In genomic region chr14:94601961-94602391, GRCh38 we compare ENCODE assay signal across 10 cellular contexts. TPM values are rescaled to one million over a fixed set of nuclear protein-coding genes. Genes with fewer than 3 reads are reported as not detected.
DNase-seq lines count a peak whose midpoint lies in the region; ATAC-seq and TF ChIP-seq lines count a peak whose summit lies in the region.
"Had no signal": no experiment of that assay in that cellular context is flagged by ENCODE, and none has a peak within 500 bp of the region (broad histone marks: within the 10 kb centered on the region; RNA-seq: fewer than 3 reads in every experiment).

No MANE protein-coding gene starts in this region.

- no peak overlapping the region for H3K4me3 ChIP-seq in fibroblast of mammary gland (ENCODE audit: control insufficient read depth, low read depth, low read length)
- no peak overlapping the region for H3K4me3 ChIP-seq in neural progenitor cell

- no peaks in the 10 kb centered on the region for H4K20me1 ChIP-seq in neural progenitor cell (ENCODE audit: low read depth)

- TF ChIP-seq CTCF in fibroblast of mammary gland (conservative IDR thresholded peaks at IDR 0.05; ENCODE audit: control insufficient read depth, insufficient read depth, low read depth, low read length) (no peak), neural progenitor cell (IDR thresholded peaks at IDR 0.05) (no peak)

- H3K4me1 Mint-ChIP-seq in neural progenitor cell, result peaks cover 20% of the 10 kb centered on the region
- H3K4me1 Mint-ChIP-seq: CD4-positive, alpha-beta memory T cell had no signal

- H3F3A ChIP-seq in neural progenitor cell (ENCODE audit: low read depth), result no peaks in the 10 kb centered on the region

- H3K4me3 Mint-ChIP-seq in neural progenitor cell, result no peak overlapping the region
- H3K4me3 Mint-ChIP-seq: CD4-positive, alpha-beta memory T cell had no signal

- ATAC-seq in GM21367 (IDR thresholded peaks at IDR 0.05; ENCODE audit: unreplicated experiment), result no peak
- ATAC-seq: stimulated activated naive CD8-positive, alpha-beta T cell treated with anti-CD3 and anti-CD28 coated beads, Interleukin-15, Interleukin-2, amounts not matched to agents 100 U/mL and 50 U/mL, for 24 hours had no signal

- no peaks in the 10 kb centered on the region for H3K79me2 ChIP-seq in neural progenitor cell (ENCODE audit: low read depth)

- H3K4me2 ChIP-seq in neural progenitor cell, result no peak overlapping the region

- H3K9ac ChIP-seq in neural progenitor cell, result no peak overlapping the region

- no peaks in the 10 kb centered on the region for H3K27me3 ChIP-seq in neural progenitor cell

- peak overlapping the region; percentile 71 for H2AFZ ChIP-seq in neural progenitor cell (replicated peaks)

- no peak overlapping the region for H3K27ac Mint-ChIP-seq in neural progenitor cell
- H3K27ac Mint-ChIP-seq: CD4-positive, alpha-beta memory T cell had no signal

- DNase-seq in ACHN, result peak; percentile 54
- peak; percentile 88 for DNase-seq in RPMI7951 (ENCODE audit: low read depth)
- DNase-seq in fibroblast of mammary gland (ENCODE audit: low read depth), result peak; percentile 97
- DNase-seq in neural progenitor cell (ENCODE audit: low spot score), result no peak
- no peak for DNase-seq in activated CD4-positive, alpha-beta T cell treated with anti-CD3 and anti-CD28 coated beads for 4 hours
- DNase-seq in NCI-H446 treated with DMSO at 0.1 percent for 48 hours (lab: John Stamatoyannopoulos, UW), result no peak
- no peak for DNase-seq in SIG-M5 (lab: John Stamatoyannopoulos, UW)
- DNase-seq: CD4-positive, alpha-beta memory T cell; stimulated activated naive CD8-positive, alpha-beta T cell treated with anti-CD3 and anti-CD28 coated beads, Interleukin-15, Interleukin-2, amounts not matched to agents 100 U/mL and 50 U/mL, for 24 hours had no signal

- no peaks in the 10 kb centered on the region for H3K4me1 ChIP-seq in neural progenitor cell

- H3K27ac ChIP-seq in neural progenitor cell, result no peak overlapping the region

- H3K27me3 Mint-ChIP-seq in neural progenitor cell (ENCODE audit: insufficient read depth, low read depth), result peaks cover 6% of the 10 kb centered on the region

- no peaks in the 10 kb centered on the region for H3K36me3 Mint-ChIP-seq in neural progenitor cell
- H3K36me3 Mint-ChIP-seq: CD4-positive, alpha-beta memory T cell had no signal

- no peaks in the 10 kb centered on the region for H3K36me3 ChIP-seq in neural progenitor cell

- no peaks in the 10 kb centered on the region for H3K9me3 Mint-ChIP-seq in neural progenitor cell

- H3K9me3 ChIP-seq in neural progenitor cell (ENCODE audit: low read depth), result no peaks in the 10 kb centered on the region

- in situ Hi-C loops in ACHN (cut with HindIII; ENCODE audit: low pct_ligation_motif_present, low pct_unique_long_range_greater_than_20kb, low sequenced_read_pairs), result no loop called here

RNA-seq across cellular contexts. Expression of gene SERPINA3, which starts 10.2 kb away (rescaled TPM):
- total RNA-seq in RPMI7951 (2014; rRNA removed; shearing (Covaris generic)), result 0.96 and 1.5 TPM in 2 replicates
- not detected in 2 replicates for total RNA-seq in neural progenitor cell (ENCODE audit: low replicate concordance)
- total RNA-seq: CD4-positive, alpha-beta memory T cell had no signal

RNA-seq across cellular contexts. Expression of gene SERPINA5, which starts 20.8 kb away (rescaled TPM):
- 0.49 and 2.9 TPM in 2 replicates for total RNA-seq in RPMI7951 (2014; rRNA removed; shearing (Covaris generic))
- total RNA-seq in neural progenitor cell (ENCODE audit: low replicate concordance), result 3.1 and 3.5 TPM in 2 replicates
- total RNA-seq: CD4-positive, alpha-beta memory T cell had no signal

RNA-seq across cellular contexts. Expression of gene SERPINA4, which starts 40.7 kb away (rescaled TPM):
- total RNA-seq in RPMI7951 (2014; rRNA removed; shearing (Covaris generic)), result not detected in 2 replicates
- total RNA-seq in neural progenitor cell (ENCODE audit: low replicate concordance), result not detected in 2 replicates
- total RNA-seq: CD4-positive, alpha-beta memory T cell had no signal

Comparison
In these comparisons a context has a peak if more than half of its experiments do, and no peak if none do; other contexts are left out.
1. DNase-seq: peak in ACHN (single experiment), RPMI7951 (single experiment) and fibroblast of mammary gland (single experiment); none in neural progenitor cell (single experiment), activated CD4-positive, alpha-beta T cell treated with anti-CD3 and anti-CD28 coated beads for 4 hours (0 of 2), NCI-H446 treated with DMSO at 0.1 percent for 48 hours (single experiment) and SIG-M5 (single experiment).